ENCODE assay signal across 1 cellular context in genomic region chr3:123105201-123106189, GRCh38.
TF ChIP-seq lines count a peak whose summit lies in the region.

No MANE protein-coding gene starts in this region.

TF ChIP-seq in GM12878, 131 proteins besides CTCF, POLR2A, EP300 and RAD21 (continued from another document and continues in another):
- no peak for TF ChIP-seq ELK1 (IDR thresholded peaks at IDR 0.05; ENCODE audit: low read depth, low read length)
- peak; percentile 84 for TF ChIP-seq RUNX3 (IDR thresholded peaks at IDR 0.05; ENCODE audit: low read length)
- TF ChIP-seq BCL11A (IDR thresholded peaks at IDR 0.05; ENCODE audit: low read depth, low read length), result no peak
- no peak for TF ChIP-seq MLLT1 (IDR thresholded peaks at IDR 0.05)
- TF ChIP-seq HDAC2 (IDR thresholded peaks at IDR 0.05), result no peak
- TF ChIP-seq ZBTB4 (CRISPR knock-in tag; IDR thresholded peaks at IDR 0.05), result no peak
- no peak for TF ChIP-seq ASH2L (IDR thresholded peaks at IDR 0.05; ENCODE audit: borderline replicate concordance, low read depth)
- TF ChIP-seq KLF5 (IDR thresholded peaks at IDR 0.05; ENCODE audit: partially characterized antibody), result no peak
- TF ChIP-seq NFXL1 (IDR thresholded peaks at IDR 0.05; ENCODE audit: borderline replicate concordance), result no peak
- TF ChIP-seq MAX (IDR thresholded peaks at IDR 0.05; ENCODE audit: low read depth, low read length), result no peak
- no peak for TF ChIP-seq SIX5 (IDR thresholded peaks at IDR 0.05; ENCODE audit: low read depth, low read length, severe bottlenecking)
- no peak for TF ChIP-seq EGR1 (IDR thresholded peaks at IDR 0.05; ENCODE audit: borderline replicate concordance in 1 of 2, low read depth in 2 of 2, low read length in 2 of 2)
- no peak for TF ChIP-seq ZBTB33 (IDR thresholded peaks at IDR 0.05)
- TF ChIP-seq NR2C2 (IDR thresholded peaks at IDR 0.05; ENCODE audit: borderline replicate concordance, control insufficient read depth, insufficient read length, low read depth), result no peak
- TF ChIP-seq IKZF2 (IDR thresholded peaks at IDR 0.05), result peak; percentile 20 to 63; a peak in 2 of 4 replicates
- peak; percentile 52; the same call in 1 of the 2 replicates for TF ChIP-seq DPF2 (IDR thresholded peaks at IDR 0.05)
- TF ChIP-seq JUND (IDR thresholded peaks at IDR 0.05; ENCODE audit: low read depth, low read length), result no peak
- no peak for TF ChIP-seq KDM1A (IDR thresholded peaks at IDR 0.05; ENCODE audit: borderline replicate concordance)
- TF ChIP-seq SP1 (IDR thresholded peaks at IDR 0.05; ENCODE audit: low read depth, low read length), result no peak
- TF ChIP-seq MXI1 (IDR thresholded peaks at IDR 0.05; ENCODE audit: low read depth, low read length), result no peak
- no peak for TF ChIP-seq SMC3 (IDR thresholded peaks at IDR 0.05; ENCODE audit: borderline replicate concordance, low read length)
- no peak for TF ChIP-seq SRF (IDR thresholded peaks at IDR 0.05; ENCODE audit: low read depth in 2 of 2, low read length in 2 of 2)
- 0 out of 2 replicates have a peak, but pooled peaks have one; percentile 43 for TF ChIP-seq YY1 (IDR thresholded peaks at IDR 0.05; ENCODE audit: low read depth, low read length)
- no peak for TF ChIP-seq YBX1 (IDR thresholded peaks at IDR 0.05)
- no peak for TF ChIP-seq TCF7 (IDR thresholded peaks at IDR 0.05; ENCODE audit: borderline replicate concordance)
- TF ChIP-seq ETV6 (conservative IDR thresholded peaks at IDR 0.05 in 1 of 2, IDR thresholded peaks at IDR 0.05 in 1 of 2; ENCODE audit: borderline replicate concordance in 1 of 2, low read depth in 1 of 2), result peak in 1 of 2 experiments; percentile 63; a peak in 1 of 4 replicates
- TF ChIP-seq CBX3 (IDR thresholded peaks at IDR 0.05; ENCODE audit: borderline replicate concordance, low read depth), result no peak
- no peak for TF ChIP-seq SMARCA5 (IDR thresholded peaks at IDR 0.05)
- TF ChIP-seq KAT2A (conservative IDR thresholded peaks at IDR 0.05; ENCODE audit: control insufficient read depth, low read depth, low read length), result no peak
- TF ChIP-seq USF2 (IDR thresholded peaks at IDR 0.05; ENCODE audit: borderline replicate concordance, low read depth, low read length), result no peak
- TF ChIP-seq FOXM1 (IDR thresholded peaks at IDR 0.05; ENCODE audit: low read depth, low read length), result no peak
- no peak for TF ChIP-seq USF1 (IDR thresholded peaks at IDR 0.05; ENCODE audit: borderline replicate concordance, extremely low read length, insufficient read depth, low read depth, low read length)
- TF ChIP-seq BCL3 (IDR thresholded peaks at IDR 0.05; ENCODE audit: borderline replicate concordance, insufficient read depth, low read depth, low read length, poor library complexity, severe bottlenecking), result no peak
- TF ChIP-seq RCOR1 (conservative IDR thresholded peaks at IDR 0.05; ENCODE audit: low read depth, low read length), result no peak
- no peak for TF ChIP-seq EZH2 (IDR thresholded peaks at IDR 0.05; ENCODE audit: borderline replicate concordance, control insufficient read depth, low read depth, low read length)
- TF ChIP-seq CREB1 (IDR thresholded peaks at IDR 0.05; ENCODE audit: low read depth), result peak; percentile 37; the same call in 1 of the 2 replicates
- TF ChIP-seq CREM (IDR thresholded peaks at IDR 0.05; ENCODE audit: low read depth), result peak; percentile 52; the same call in 1 of the 2 replicates
- no peak for TF ChIP-seq FOXK2 (IDR thresholded peaks at IDR 0.05)
- TF ChIP-seq NBN (IDR thresholded peaks at IDR 0.05), result peak; percentile 61; the same call in 1 of the 2 replicates
- no peak for TF ChIP-seq HSF1 (IDR thresholded peaks at IDR 0.05; ENCODE audit: low read depth, low read length)
- no peak for TF ChIP-seq MYC (IDR thresholded peaks at IDR 0.05; ENCODE audit: insufficient read depth, insufficient read length, insufficient replicate concordance, low read length, severe bottlenecking)
- TF ChIP-seq SREBF2 (IDR thresholded peaks at IDR 0.05; ENCODE audit: low read length), result no peak
- TF ChIP-seq ZBED1 (IDR thresholded peaks at IDR 0.05; ENCODE audit: borderline replicate concordance), result no peak
- TF ChIP-seq ZBTB40 (IDR thresholded peaks at IDR 0.05; ENCODE audit: borderline replicate concordance), result no peak
- no peak for TF ChIP-seq RELB (IDR thresholded peaks at IDR 0.05; ENCODE audit: low read depth)
- no peak for TF ChIP-seq STAT3 (IDR thresholded peaks at IDR 0.05; ENCODE audit: low read depth, low read length)
